Comparison of ENCODE assay signal across 15 cellular contexts in the genomic region with DNA sequence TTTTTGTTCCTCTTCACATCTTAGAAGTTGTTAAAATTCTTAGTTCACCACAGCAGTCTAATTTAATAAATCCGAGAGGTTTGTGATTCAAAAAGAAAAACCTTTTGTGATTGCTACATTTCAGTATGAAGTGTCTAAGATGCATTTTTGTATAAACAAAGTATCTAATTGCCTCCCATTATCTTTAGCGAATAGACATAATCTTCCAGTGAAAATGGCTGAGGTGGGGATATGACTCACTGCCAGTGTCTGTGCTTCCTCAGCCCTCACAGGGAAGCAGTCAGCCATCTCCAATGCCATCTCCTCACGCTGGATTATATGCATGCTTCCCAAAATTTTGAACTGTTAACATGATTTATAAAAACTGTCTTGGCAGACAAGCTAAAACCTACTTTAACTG. TPM values are rescaled to one million over a fixed set of nuclear protein-coding genes. Genes with fewer than 3 reads are reported as not detected.
DNase-seq lines count a peak whose midpoint lies in the region; TF ChIP-seq lines count a peak whose summit lies in the region.
"Had no signal": no experiment of that assay in that cellular context is flagged by ENCODE, and none has a peak within 500 bp of the region (broad histone marks: within the 10 kb centered on the region; RNA-seq: fewer than 3 reads in every experiment).

No MANE protein-coding gene starts in this region.

- H3K79me2 ChIP-seq in smooth muscle cell (ENCODE audit: low read depth) = no peaks in the 10 kb centered on the region

- H3K36me3 ChIP-seq in smooth muscle cell (ENCODE audit: low read depth) = no peaks in the 10 kb centered on the region
- H3K36me3 ChIP-seq: tibial artery had no signal

- no peak overlapping the region for H3K9ac ChIP-seq in smooth muscle cell (ENCODE audit: low read depth)

- DNase-seq in EL (peak; percentile 60), NCI-H69 (lab: John Stamatoyannopoulos, UW) (peak; percentile 57), dermis blood vessel endothelial cell (peak; percentile 58), smooth muscle cell (lab: John Stamatoyannopoulos, UW; ENCODE audit: unreplicated experiment) (no peak), NCI-H2107 (lab: John Stamatoyannopoulos, UW) (no peak), NCI-H2081 treated with DMSO at 0.1 percent for 48 hours (lab: John Stamatoyannopoulos, UW) (no peak), COLO668 (lab: John Stamatoyannopoulos, UW; ENCODE audit: unreplicated experiment) (no peak)
- DNase-seq: activated CD4-positive, alpha-beta T cell treated with anti-CD3 and anti-CD28 coated beads for 4 hours; Caco-2; naive thymus-derived CD8-positive, alpha-beta T cell; NCI-H1694 treated with DMSO at 0.1 percent for 48 hours; NCI-H774; tibial artery had no signal

- H3F3A ChIP-seq in smooth muscle cell (ENCODE audit: low read depth) = peaks cover 4% of the 10 kb centered on the region

- H3K4me1 ChIP-seq in smooth muscle cell (ENCODE audit: low read depth) = no peaks in the 10 kb centered on the region
- H3K4me1 ChIP-seq: Caco-2, tibial artery had no signal

- no peaks in the 10 kb centered on the region for H4K20me1 ChIP-seq in smooth muscle cell (ENCODE audit: low read depth)

- peak overlapping the region; percentile 11 for H3K4me2 ChIP-seq in smooth muscle cell

- no peak overlapping the region for H2AFZ ChIP-seq in smooth muscle cell (ENCODE audit: low read depth)

- 34% methylated on average over 3 of the region's 3 CpGs for WGBS in smooth muscle cell (ENCODE audit: low lambda C conversion rate)

- no peaks in the 10 kb centered on the region for H3K27me3 ChIP-seq in smooth muscle cell (ENCODE audit: low read depth)
- H3K27me3 ChIP-seq: tibial artery had no signal

- H3K4me3 ChIP-seq in smooth muscle cell = no peak overlapping the region
- H3K4me3 ChIP-seq: coronary artery, tibial artery had no signal

- H3K27ac ChIP-seq in smooth muscle cell (ENCODE audit: low read depth) = no peak overlapping the region
- H3K27ac ChIP-seq: coronary artery, HL-60, tibial artery had no signal

- no peak for TF ChIP-seq CTCF in smooth muscle cell (IDR thresholded peaks at IDR 0.05; ENCODE audit: borderline replicate concordance, insufficient read depth, poor library complexity, severe bottlenecking)

- no peaks in the 10 kb centered on the region for H3K9me3 ChIP-seq in smooth muscle cell (replicated peaks; ENCODE audit: low read depth)
- H3K9me3 ChIP-seq: Caco-2, tibial artery had no signal

RNA-seq across cellular contexts. Expression of a gene that starts 7.6 kb away (rescaled TPM):
- total RNA-seq in dermis blood vessel endothelial cell = 10.4 and 13.4 TPM in 2 replicates
- 2.1 and 2.3 TPM in 2 replicates for total RNA-seq in smooth muscle cell
- polyA plus RNA-seq in smooth muscle cell = 0.08 and 0.70 TPM in 2 replicates

Comparison
In these comparisons a context has a peak if more than half of its experiments do, and no peak if none do; other contexts are left out.
1. DNase-seq: peak in EL (single experiment), NCI-H69 (single experiment) and dermis blood vessel endothelial cell (single experiment); none in smooth muscle cell (single experiment), NCI-H2107 (single experiment), NCI-H2081 treated with DMSO at 0.1 percent for 48 hours (single experiment) and COLO668 (single experiment).